Comparison of ENCODE assay signal across 29 cellular contexts in the genomic region with DNA sequence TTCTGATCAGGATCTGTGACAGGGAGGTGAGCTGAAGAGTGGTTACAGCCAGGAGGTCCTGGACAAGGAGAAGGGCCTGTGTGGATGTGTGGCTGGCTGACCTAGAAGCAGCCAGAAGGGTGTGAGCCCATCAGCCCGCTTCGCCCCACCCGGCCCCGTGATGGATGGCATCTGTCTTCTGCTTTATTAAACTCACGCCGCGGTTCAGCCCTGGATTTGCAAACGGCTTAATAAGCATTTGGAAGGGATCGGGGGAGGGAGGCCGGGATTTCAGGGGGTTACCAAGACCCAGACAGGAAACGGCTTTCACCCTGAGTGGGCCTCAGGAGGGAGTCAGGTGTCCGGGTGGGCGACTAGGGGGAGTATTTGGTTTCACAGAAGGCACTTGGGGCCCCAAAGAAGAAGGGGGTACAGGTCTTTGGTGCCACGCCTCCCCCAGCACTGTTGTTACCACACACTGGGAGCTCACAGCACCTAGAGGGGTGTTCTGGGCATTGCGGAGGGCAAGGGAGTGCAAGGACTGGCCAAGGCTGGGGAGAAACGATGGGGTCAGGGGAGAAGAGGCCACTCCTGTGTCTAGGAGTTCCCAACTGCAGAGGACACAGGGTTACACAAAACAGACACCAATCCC. TPM values are rescaled to one million over a fixed set of nuclear protein-coding genes. Genes with fewer than 3 reads are reported as not detected.
DNase-seq lines count a peak whose midpoint lies in the region; ATAC-seq and TF ChIP-seq lines count a peak whose summit lies in the region.
"Had no signal": no experiment of that assay in that cellular context is flagged by ENCODE, and none has a peak within 500 bp of the region (broad histone marks: within the 10 kb centered on the region; RNA-seq: fewer than 3 reads in every experiment).

No MANE protein-coding gene starts in this region.

- H4K8ac ChIP-seq in trophoblast cell (ENCODE audit: low read depth, low read length): no peak overlapping the region

- no peaks in the 10 kb centered on the region for H3K27me3 ChIP-seq in trophoblast cell (ENCODE audit: insufficient read depth, low read length)
- H3K27me3 ChIP-seq in right atrium auricular region: no peaks in the 10 kb centered on the region
- H3K27me3 ChIP-seq: cardiac muscle cell, SJSA1, upper lobe of left lung had no signal

- no peak overlapping the region for H3K18ac ChIP-seq in trophoblast cell (ENCODE audit: low read length)

- no peaks in the 10 kb centered on the region for H3K36me3 ChIP-seq in trophoblast cell (ENCODE audit: control insufficient read depth in 1 of 2, insufficient read depth in 2 of 2, low read length in 2 of 2)
- no peaks in the 10 kb centered on the region for H3K36me3 ChIP-seq in right atrium auricular region
- H3K36me3 ChIP-seq: cardiac muscle cell, esophagus squamous epithelium, gastroesophageal sphincter, SJSA1, upper lobe of left lung had no signal

- H4K12ac ChIP-seq in trophoblast cell (ENCODE audit: low read depth, low read length): no peak overlapping the region

- no peak overlapping the region for H4K91ac ChIP-seq in trophoblast cell (ENCODE audit: low read depth, low read length)

- H3K4me1 ChIP-seq in trophoblast cell (ENCODE audit: control insufficient read depth in 1 of 2, insufficient read depth in 2 of 2, low read length in 2 of 2): peaks cover 0 to 8% of the 10 kb centered on the region in 2 experiments
- peaks cover 0 to 9% of the 10 kb centered on the region in 2 donors for H3K4me1 ChIP-seq in right atrium auricular region
- H3K4me1 ChIP-seq: esophagus squamous epithelium had no signal

- no peak overlapping the region for H3K9ac ChIP-seq in trophoblast cell (ENCODE audit: low read length)
- H3K9ac ChIP-seq: GM23248 had no signal

- no peaks in the 10 kb centered on the region for H3K79me2 ChIP-seq in trophoblast cell (ENCODE audit: control insufficient read depth, insufficient read depth, low read length, poor library complexity)

- no peak overlapping the region for H2BK5ac ChIP-seq in trophoblast cell (ENCODE audit: low read depth, low read length, poor library complexity)

- no peak overlapping the region for H3K4me3 ChIP-seq in trophoblast cell (ENCODE audit: low read depth, low read length)
- H3K4me3 ChIP-seq in right atrium auricular region: no peak overlapping the region
- H3K4me3 ChIP-seq: cardiac muscle cell, esophagus squamous epithelium, gastroesophageal sphincter, GM23248, SJSA1, upper lobe of left lung had no signal

- no peak overlapping the region for H2BK120ac ChIP-seq in trophoblast cell (ENCODE audit: insufficient read depth, low read length, poor library complexity)

- DNase-seq in DMS 273 (lab: John Stamatoyannopoulos, UW; ENCODE audit: unreplicated experiment): peak; percentile 59
- DNase-seq in DMS 273 treated with DMSO at 0.1 percent for 48 hours (lab: John Stamatoyannopoulos, UW): no peak
- DNase-seq in NCI-H69 (lab: John Stamatoyannopoulos, UW): peak; percentile 48
- DNase-seq in trophoblast cell: no peak
- no peak for DNase-seq in right atrium auricular region (ENCODE audit: low spot score)
- DNase-seq: activated CD4-positive, alpha-beta T cell treated with anti-CD3 and anti-CD28 coated beads for 48 hours; activated naive CD4-positive, alpha-beta T cell treated with anti-CD3 and anti-CD28 coated beads, Interleukin-2, amount 50 U/mL, for 16 hours; activated T-cell treated with anti-CD3 and anti-CD28 coated beads, Interleukin-2, amount 50 U/mL, for 4 hours; anterior cingulate cortex; CD4-positive, CD25-positive, alpha-beta regulatory T cell; cortex of kidney; DMS153; esophagus squamous epithelium; GM23248; hypothalamus; islet precursor cell; Karpas-422; NCI-H1048; NCI-H187 treated with DMSO at 0.1 percent for 48 hours; NCI-H446; upper lobe of left lung had no signal

- no peaks in the 10 kb centered on the region for H3K79me1 ChIP-seq in trophoblast cell (ENCODE audit: low read length)

- no peak overlapping the region for H3K27ac ChIP-seq in trophoblast cell (ENCODE audit: low read depth, low read length)
- no peak overlapping the region for H3K27ac ChIP-seq in right atrium auricular region
- H3K27ac ChIP-seq: 22Rv1, cardiac muscle cell, esophagus squamous epithelium, gastroesophageal sphincter, GM23248, SJSA1, upper lobe of left lung had no signal

- no peak overlapping the region for H2AFZ ChIP-seq in trophoblast cell (ENCODE audit: insufficient read depth, low read length, poor library complexity)
- H2AFZ ChIP-seq: GM23248 had no signal

- H3K9me3 ChIP-seq in trophoblast cell (ENCODE audit: insufficient read depth, low read depth, low read length) (no peaks in the 10 kb centered on the region), right atrium auricular region (no peaks in the 10 kb centered on the region)
- H3K9me3 ChIP-seq: esophagus squamous epithelium, gastroesophageal sphincter, SJSA1, upper lobe of left lung had no signal

- ATAC-seq in esophagus mucosa (peak; percentile 17), HG03442 (IDR thresholded peaks at IDR 0.05; ENCODE audit: unreplicated experiment) (no peak), HG03097 (IDR thresholded peaks at IDR 0.05; ENCODE audit: low FRiP score, unreplicated experiment) (no peak)
- ATAC-seq: activated T-cell treated with anti-CD3 and anti-CD28 coated beads, Interleukin-2, amount 50 U/mL, for 4 hours; gastroesophageal sphincter; natural killer cell treated with Interleukin-12 subunit alpha and Interleukin-12 subunit beta and Interleukin-15 and Interleukin-18, amount 100 ng/mL, for 72 hours had no signal

- no peak overlapping the region for H3K4me2 ChIP-seq in trophoblast cell (ENCODE audit: low read length)

- no peak overlapping the region for H3K14ac ChIP-seq in trophoblast cell (ENCODE audit: low read length)

- H3K4ac ChIP-seq in trophoblast cell (ENCODE audit: low read depth, low read length): no peak overlapping the region

- H3K23ac ChIP-seq in trophoblast cell (ENCODE audit: low read length): peak overlapping the region; percentile 1

- no peak overlapping the region for H2BK12ac ChIP-seq in trophoblast cell (ENCODE audit: low read length)

- WGBS in trophoblast cell (ENCODE audit: extremely low coverage, insufficient coverage, insufficient read length): no CpG with 5 or more reads among the region's 16 CpGs

- no peak for TF ChIP-seq CTCF in right atrium auricular region (IDR thresholded peaks at IDR 0.05)

- H2AK5ac ChIP-seq in trophoblast cell (ENCODE audit: low read length): no peak overlapping the region

RNA-seq across cellular contexts. Expression of a gene that starts 53.8 kb away (rescaled TPM):
- total RNA-seq in esophagus mucosa: 12.0 TPM
- 14.4 TPM in 2 replicates for polyA plus RNA-seq in trophoblast cell (2013)
- 10 to 100 TPM in 1 of 2 donors, 1 to 10 TPM in 1; 9.3 to 20.2 TPM for total RNA-seq in right atrium auricular region

Comparison
In these comparisons a context has a peak if more than half of its experiments do, and no peak if none do; other contexts are left out.
1. DNase-seq: peak in DMS 273 (single experiment) and NCI-H69 (single experiment); none in DMS 273 treated with DMSO at 0.1 percent for 48 hours (single experiment), trophoblast cell (0 of 2) and right atrium auricular region (single experiment).